ENCODE assay signal across 15 cellular contexts in the genomic region with DNA sequence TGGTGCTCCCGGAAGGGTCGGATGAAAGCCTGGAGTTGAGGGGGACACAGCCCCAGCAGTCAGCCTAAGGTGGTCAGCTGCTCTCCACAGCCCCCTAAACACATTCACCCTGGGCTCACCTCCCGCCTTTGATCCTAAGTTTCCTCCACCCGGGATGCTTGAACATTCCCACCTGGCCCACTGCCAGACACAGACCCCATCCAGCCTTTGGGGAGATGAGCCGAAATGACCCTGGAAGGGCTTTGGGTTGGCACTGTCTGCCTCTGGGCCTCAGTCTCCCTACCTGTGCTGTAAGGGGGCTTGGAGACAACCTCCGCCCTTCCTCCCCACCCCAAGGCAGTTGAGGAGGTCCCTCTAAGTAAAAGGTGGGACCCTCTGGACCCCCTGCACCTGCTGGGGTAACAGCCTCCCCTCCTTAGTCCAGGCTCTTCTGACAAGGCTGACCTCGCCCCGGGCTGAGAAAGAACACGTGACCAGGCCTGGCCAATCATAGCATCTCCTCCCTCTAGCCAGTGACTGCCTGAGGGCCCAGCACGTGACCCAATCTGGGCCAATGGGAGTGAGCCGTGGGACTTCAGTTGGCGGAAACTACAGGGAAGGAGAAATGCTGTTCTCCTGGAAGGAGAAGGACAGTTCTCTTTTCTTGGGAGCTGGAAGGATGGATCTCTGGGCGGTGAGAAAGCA. TPM values are rescaled to one million over a fixed set of nuclear protein-coding genes. Genes with fewer than 3 reads are reported as not detected.
A peak's percentile ranks its signal among the peaks of the same experiment; 100 is the strongest.
DNase-seq lines count a peak whose midpoint lies in the region; ATAC-seq and TF ChIP-seq lines count a peak whose summit lies in the region.
"Had no signal": no experiment of that assay in that cellular context is flagged by ENCODE, and none has a peak within 500 bp of the region (broad histone marks: within the 10 kb centered on the region; RNA-seq: fewer than 3 reads in every experiment).

No MANE protein-coding gene starts in this region.

- H3K27me3 ChIP-seq in esophagus muscularis mucosa (no peaks in the 10 kb centered on the region), testis (no peaks in the 10 kb centered on the region)
- H3K27me3 ChIP-seq: breast epithelium, suprapubic skin had no signal

- WGBS in esophagus muscularis mucosa, result 79% methylated on average over 11 of the region's 13 CpGs
- WGBS in testis, 2 donors, result 67 to 80% methylated on average over 6 to 13 of the region's 13 CpGs

- H3K27me3 Mint-ChIP-seq in activated CD4-positive, alpha-beta T cell treated with anti-CD3 and anti-CD28 coated beads, Interleukin-2, amount 10 ng/mL, durations not matched to agents 24 days and 14 days, result no peaks in the 10 kb centered on the region

- H3K4me3 Mint-ChIP-seq in activated CD4-positive, alpha-beta T cell treated with anti-CD3 and anti-CD28 coated beads, Interleukin-2, amount 10 ng/mL, durations not matched to agents 24 days and 14 days, result no peak overlapping the region
- H3K4me3 Mint-ChIP-seq: activated T-cell treated with anti-CD3 and anti-CD28 coated beads, Interleukin-2, amount 50 U/mL, for 72 hours had no signal

- H3K27ac Mint-ChIP-seq in activated CD4-positive, alpha-beta T cell treated with anti-CD3 and anti-CD28 coated beads, Interleukin-2, amount 10 ng/mL, durations not matched to agents 24 days and 14 days, result no peak overlapping the region
- H3K27ac Mint-ChIP-seq: activated T-cell treated with anti-CD3 and anti-CD28 coated beads, Interleukin-2, amount 50 U/mL, for 72 hours had no signal

- intact Hi-C loops in activated CD4-positive, alpha-beta T cell treated with anti-CD3 and anti-CD28 coated beads, Interleukin-2, amount 10 ng/mL, durations not matched to agents 24 days and 14 days (cut with micrococcal nuclease), result no loop called here
- intact Hi-C loops in esophagus muscularis mucosa (cut with DNase I) (no loop called here), testis (cut with DNase I; ENCODE audit: low total_unique reads) (no loop called here)

- H3K4me1 ChIP-seq in esophagus muscularis mucosa (peaks cover 38 to 75% (median 72%) of the 10 kb centered on the region in 4 donors), testis (peaks cover 20% of the 10 kb centered on the region)
- H3K4me1 ChIP-seq: breast epithelium had no signal

- TF ChIP-seq CTCF in esophagus muscularis mucosa (IDR thresholded peaks at IDR 0.05) (no peak), testis (IDR thresholded peaks at IDR 0.05) (no peak)

- H3K4me1 Mint-ChIP-seq in activated CD4-positive, alpha-beta T cell treated with anti-CD3 and anti-CD28 coated beads, Interleukin-2, amount 10 ng/mL, durations not matched to agents 24 days and 14 days, result peaks cover 6% of the 10 kb centered on the region

- peak overlapping the region; percentile 2 to 32 (median 16) for H3K4me3 ChIP-seq in esophagus muscularis mucosa
- H3K4me3 ChIP-seq in testis, result peak overlapping the region in 1 of 2 donors; percentile 27
- H3K4me3 ChIP-seq: breast epithelium, mucosa of descending colon, suprapubic skin had no signal

- peaks cover 50% of the 10 kb centered on the region for H3K36me3 Mint-ChIP-seq in activated CD4-positive, alpha-beta T cell treated with anti-CD3 and anti-CD28 coated beads, Interleukin-2, amount 10 ng/mL, durations not matched to agents 24 days and 14 days (ENCODE audit: low read depth)

- DNase-seq in activated CD4-positive, alpha-beta T cell treated with anti-CD3 and anti-CD28 coated beads for 48 hours, result peak; percentile 41
- no peak for DNase-seq in activated CD4-positive, alpha-beta T cell treated with anti-CD3 and anti-CD28 coated beads, Interleukin-2, amount 10 ng/mL, durations not matched to agents 24 days and 14 days
- DNase-seq in RKO (ENCODE audit: low spot score) (peak; percentile 34), esophagus muscularis mucosa (ENCODE audit: extremely low spot score) (no peak), testis (peak; percentile 86), medulla oblongata (ENCODE audit: extremely low spot score) (no peak)
- DNase-seq: ACHN; activated T-cell treated with anti-CD3 and anti-CD28 coated beads, Interleukin-2, amount 50 U/mL, for 72 hours; mucosa of descending colon; MV-4-11; SHP77 treated with DMSO at 0.1 percent for 48 hours had no signal

- no peak for TF ChIP-seq EP300 in esophagus muscularis mucosa (IDR thresholded peaks at IDR 0.05)

- no peaks in the 10 kb centered on the region for H3K9me3 Mint-ChIP-seq in activated CD4-positive, alpha-beta T cell treated with anti-CD3 and anti-CD28 coated beads, Interleukin-2, amount 10 ng/mL, durations not matched to agents 24 days and 14 days
- H3K9me3 Mint-ChIP-seq: activated T-cell treated with anti-CD3 and anti-CD28 coated beads, Interleukin-2, amount 50 U/mL, for 72 hours had no signal

- TF ChIP-seq POLR2A in esophagus muscularis mucosa (IDR thresholded peaks at IDR 0.05; ENCODE audit: low read depth) (no peak), testis (IDR thresholded peaks at IDR 0.05) (no peak)

- peak overlapping the region; percentile 79 to 84 (median 82) for H3K27ac ChIP-seq in esophagus muscularis mucosa (replicated peaks in 1 of 4)
- no peak overlapping the region for H3K27ac ChIP-seq in testis
- H3K27ac ChIP-seq: breast epithelium, suprapubic skin had no signal

- H3K9me3 ChIP-seq in esophagus muscularis mucosa (no peaks in the 10 kb centered on the region), testis (no peaks in the 10 kb centered on the region)
- H3K9me3 ChIP-seq: breast epithelium, mucosa of descending colon, suprapubic skin had no signal

- ATAC-seq in HG02610 (IDR thresholded peaks at IDR 0.05; ENCODE audit: unreplicated experiment), result no peak
- ATAC-seq in HG03159 (IDR thresholded peaks at IDR 0.05; ENCODE audit: unreplicated experiment), result no peak
- ATAC-seq: activated T-cell treated with anti-CD3 and anti-CD28 coated beads, Interleukin-2, amount 50 U/mL, for 72 hours; mucosa of descending colon had no signal

- H3K36me3 ChIP-seq in esophagus muscularis mucosa, result peaks cover 18 to 75% (median 50%) of the 10 kb centered on the region in 4 donors
- H3K36me3 ChIP-seq in testis (ENCODE audit: low read depth, missing control alignments), result no peaks in the 10 kb centered on the region

RNA-seq across cellular contexts. Expression of a gene that starts 16.9 kb away (rescaled TPM):
- 142 and 153 TPM in 2 replicates for total RNA-seq in activated CD4-positive, alpha-beta T cell treated with anti-CD3 and anti-CD28 coated beads, Interleukin-2, amount 10 ng/mL, durations not matched to agents 24 days and 14 days
- total RNA-seq in esophagus muscularis mucosa (100 to 1,000 TPM in 1 of 4 donors, 10 to 100 TPM in 3; 66.8 to 104 (median 78.3) TPM), testis (10 to 100 TPM; 78.1 to 80.5 TPM)
- polyA plus RNA-seq in testis (ENCODE audit: insufficient read depth, low read depth, low replicate concordance), result 121 TPM

RNA-seq across cellular contexts. Expression of a gene that starts 23.7 kb away (rescaled TPM):
- 26.3 and 30.2 TPM in 2 replicates for total RNA-seq in activated CD4-positive, alpha-beta T cell treated with anti-CD3 and anti-CD28 coated beads, Interleukin-2, amount 10 ng/mL, durations not matched to agents 24 days and 14 days
- total RNA-seq in esophagus muscularis mucosa, result 10 to 100 TPM; 22.2 to 50.3 (median 30.7) TPM
- total RNA-seq in testis, result 10 to 100 TPM; 40.1 to 45.5 TPM
- 39.3 TPM for polyA plus RNA-seq in testis (ENCODE audit: insufficient read depth, low read depth, low replicate concordance)

Comparison
In these comparisons a context has a peak if more than half of its experiments do, and no peak if none do; other contexts are left out.
1. DNase-seq: peak in activated CD4-positive, alpha-beta T cell treated with anti-CD3 and anti-CD28 coated beads for 48 hours (single experiment), RKO (single experiment) and testis (single experiment); none in activated CD4-positive, alpha-beta T cell treated with anti-CD3 and anti-CD28 coated beads, Interleukin-2, amount 10 ng/mL, durations not matched to agents 24 days and 14 days (single experiment), esophagus muscularis mucosa (single experiment) and medulla oblongata (single experiment).
2. H3K27ac ChIP-seq: peak in esophagus muscularis mucosa (4 of 4); none in testis (0 of 2).